In genomic region chr10:44419790-44420549, GRCh38 we compare ENCODE assay signal across 25 cellular contexts. TPM values are rescaled to one million over a fixed set of nuclear protein-coding genes. Genes with fewer than 3 reads are reported as not detected.
"Had no signal": no experiment of that assay in that cellular context is flagged by ENCODE, and none has a peak within 500 bp of the region (broad histone marks: within the 10 kb centered on the region; RNA-seq: fewer than 3 reads in every experiment).

No MANE protein-coding gene starts in this region.

- FAIRE-seq: RCC 7860, TTC549 had no signal

- H3K27ac ChIP-seq: brain microvascular endothelial cell had no signal

- ATAC-seq: activated CD8-positive, alpha-beta memory T cell treated with anti-CD3 and anti-CD28 coated beads, Interleukin-2, amount 10 ng/mL, durations not matched to agents 7 days and 5 days; activated naive CD8-positive, alpha-beta T cell treated with anti-CD3 and anti-CD28 coated beads, Interleukin-2, amount 50 U/mL, for 24 hours; PC-3; T-helper 17 cell had no signal

- H3K27me3 ChIP-seq: brain microvascular endothelial cell had no signal

- DNase-seq: activated B cell treated with CpG ODN at 0.5 μM for 24 hours; activated CD4-positive, alpha-beta T cell treated with anti-CD3 and anti-CD28 coated beads for 1 hour; activated CD4-positive, alpha-beta T cell treated with anti-CD3 and anti-CD28 coated beads, Interleukin-2, amount 10 ng/mL, durations not matched to agents 24 days and 14 days; activated CD4-positive, alpha-beta T cell treated with anti-CD3 and anti-CD28 coated beads, Interleukin-2, amount 50 U/mL, for 48 hours; activated CD8-positive, alpha-beta memory T cell treated with anti-CD3 and anti-CD28 coated beads, Interleukin-2, amount 10 ng/mL, durations not matched to agents 7 days and 5 days; activated effector memory CD4-positive, alpha-beta T cell treated with Interleukin-2 at 50 U/mL for 16 hours; activated naive CD4-positive, alpha-beta T cell; activated naive CD8-positive, alpha-beta T cell treated with anti-CD3 and anti-CD28 coated beads, Interleukin-2, amount 50 U/mL, for 24 hours; activated T-cell treated with anti-CD3 and anti-CD28 coated beads, Interleukin-2, amount 50 U/mL, for 24 hours; amniotic stem cell; brain microvascular endothelial cell; caudate nucleus; NCI-H1105 treated with DMSO at 0.1 percent for 48 hours; NCI-H1436 treated with DMSO at 0.1 percent for 48 hours; NCI-H187; NCI-H2081; NCI-H446; NCI-H524; PC-3; SHP77 treated with DMSO at 0.1 percent for 48 hours; T-helper 17 cell; T-helper 9 cell had no signal

- H3K36me3 ChIP-seq: brain microvascular endothelial cell had no signal

RNA-seq across cellular contexts. Expression of gene CXCL12, which starts 35.1 kb away (rescaled TPM):
- total RNA-seq: activated B cell treated with CpG ODN at 0.5 μM for 24 hours; activated CD4-positive, alpha-beta T cell treated with anti-CD3 and anti-CD28 coated beads, Interleukin-2, amount 10 ng/mL, durations not matched to agents 24 days and 14 days; activated CD8-positive, alpha-beta memory T cell treated with anti-CD3 and anti-CD28 coated beads, Interleukin-2, amount 10 ng/mL, durations not matched to agents 7 days and 5 days; activated T-helper 1 cell treated with anti-CD3 and anti-CD28 coated beads, Interleukin-12 subunit alpha, Interleukin-12 subunit beta, Interleukin-2, Interleukin-4 antibody, amounts not matched to agents 30 ng/mL and 10 ng/mL and 1 ng/mL, durations not matched to agents 14 hours and 24 hours and 36 hours had no signal
